14 cellular contexts compared by ENCODE assay signal in genomic region chr6:20455175-20456075, GRCh38. TPM values are rescaled to one million over a fixed set of nuclear protein-coding genes. Genes with fewer than 3 reads are reported as not detected.
A peak's percentile ranks its signal among the peaks of the same experiment; 100 is the strongest.
DNase-seq lines count a peak whose midpoint lies in the region; ATAC-seq, FAIRE-seq and TF ChIP-seq lines count a peak whose summit lies in the region.
"Had no signal": no experiment of that assay in that cellular context is flagged by ENCODE, and none has a peak within 500 bp of the region (broad histone marks: within the 10 kb centered on the region; RNA-seq: fewer than 3 reads in every experiment).

No MANE protein-coding gene starts in this region.

- H3K27me3 ChIP-seq in endothelial cell of umbilical vein (ENCODE audit: control insufficient read depth in 2 of 2, insufficient read depth in 2 of 2, low read length in 2 of 2) (no peaks in the 10 kb centered on the region), neutrophil (no peaks in the 10 kb centered on the region), A673 (replicated peaks; ENCODE audit: insufficient read depth, low read depth, low read length, poor library complexity) (no peaks in the 10 kb centered on the region)

- intact Hi-C loops in endothelial cell of umbilical vein (cut with micrococcal nuclease), result no loop called here
- intact Hi-C loops in A673 (cut with micrococcal nuclease; ENCODE audit: unreplicated experiment), result no loop called here

- H3K79me2 ChIP-seq in endothelial cell of umbilical vein (ENCODE audit: control insufficient read depth, insufficient read depth, low read length), result peaks cover 78% of the 10 kb centered on the region

- no peak for ATAC-seq in GM18517 (IDR thresholded peaks at IDR 0.05; ENCODE audit: unreplicated experiment)
- ATAC-seq: activated CD4-positive, CD25-positive, alpha-beta regulatory T cell treated with anti-CD3 and anti-CD28 coated beads, Interleukin-2, amount 50 U/mL, for 24 hours had no signal

- no peak overlapping the region for H3K9ac ChIP-seq in endothelial cell of umbilical vein (replicated peaks; ENCODE audit: extremely low read depth, insufficient read depth, low read length)

- H4K20me1 ChIP-seq in endothelial cell of umbilical vein (replicated peaks; ENCODE audit: control insufficient read depth, extremely low read depth, insufficient read depth, low read length), result peaks cover 2% of the 10 kb centered on the region

- H3K4me3 ChIP-seq in endothelial cell of umbilical vein (replicated peaks in 1 of 3; ENCODE audit: insufficient read depth in 1 of 3, low read depth in 1 of 3, low read length in 3 of 3), result no peak overlapping the region
- H3K4me3 ChIP-seq in neutrophil (ENCODE audit: low read depth in 1 of 2, low read length in 1 of 2), result no peak overlapping the region
- no peak overlapping the region for H3K4me3 ChIP-seq in A673 (ENCODE audit: low read depth, low read length, poor library complexity, severe bottlenecking)

- CTCF ChIA-PET in endothelial cell of umbilical vein (lab: Charles Lee) (interaction anchor here (1.5 to 2.6 kb wide), 2 partner anchors 51 to 55 kb away, joined by 3 to 8 read pairs; no protein-coding TSS in a partner anchor), A673 (lab: Charles Lee) (no interaction called here)

- TF ChIP-seq POLR2A in endothelial cell of umbilical vein (IDR thresholded peaks at IDR 0.05; ENCODE audit: low read depth, low read length), result no peak

- no peak overlapping the region for H2AFZ ChIP-seq in endothelial cell of umbilical vein (ENCODE audit: low read depth, low read length)

- H3K9me1 ChIP-seq in endothelial cell of umbilical vein (replicated peaks; ENCODE audit: control insufficient read depth, extremely low read depth, insufficient read depth, low read length), result no peaks in the 10 kb centered on the region

- POLR2A ChIA-PET in endothelial cell of umbilical vein (lab: Charles Lee), result no interaction called here
- POLR2A ChIA-PET in A673 (lab: Charles Lee; ENCODE audit: low non-redundant PET), result no interaction called here

- no peak for TF ChIP-seq CTCF in endothelial cell of umbilical vein (IDR thresholded peaks at IDR 0.05; ENCODE audit: extremely low read depth in 1 of 2, insufficient read depth in 1 of 2, low read depth in 1 of 2, low read length in 2 of 2)
- no peak for TF ChIP-seq CTCF in neutrophil (IDR thresholded peaks at IDR 0.05)
- no peak for TF ChIP-seq CTCF in A673 (conservative IDR thresholded peaks at IDR 0.05; ENCODE audit: low read depth, low read length)
- no peak for TF ChIP-seq CTCF in GM20000 (IDR thresholded peaks at IDR 0.05; ENCODE audit: extremely low read depth, missing control alignments)

- DNase-seq in GM03348 (ENCODE audit: low spot score) (peak; percentile 15), M059J (ENCODE audit: low read depth) (peak; percentile 92), endothelial cell of umbilical vein (ENCODE audit: low read depth, low spot score) (peak; percentile 79), NCI-H1092 (lab: John Stamatoyannopoulos, UW) (no peak), A673 (ENCODE audit: low spot score) (no peak), GM20000 (ENCODE audit: low spot score) (no peak)
- DNase-seq: cerebellar nuclear complex, mesendoderm, NCI-H1694, SIG-M5, substantia nigra had no signal

- dilution Hi-C loops in endothelial cell of umbilical vein (cut with MboI; ENCODE audit: extremely low pct_ligation_motif_present, low sequenced_read_pairs), result no loop called here

- H3K4me1 ChIP-seq in endothelial cell of umbilical vein (ENCODE audit: control insufficient read depth, extremely low read depth, insufficient read depth, low read length) (peaks cover 3% of the 10 kb centered on the region), neutrophil (ENCODE audit: control insufficient read depth in 1 of 2, insufficient read depth in 1 of 2, low read depth in 1 of 2, low read length in 1 of 2) (peaks cover 9 to 12% of the 10 kb centered on the region in 2 experiments), A673 (ENCODE audit: insufficient read depth, low read length, poor library complexity, severe bottlenecking) (no peaks in the 10 kb centered on the region)

- H3K4me2 ChIP-seq in endothelial cell of umbilical vein (ENCODE audit: insufficient read depth, low read length), result no peak overlapping the region

- FAIRE-seq in endothelial cell of umbilical vein (lab: Jason Lieb, UNC), result peak; percentile 12

- H3K27ac ChIP-seq in endothelial cell of umbilical vein (ENCODE audit: insufficient read depth, low read depth, low read length) (no peak overlapping the region), neutrophil (peak overlapping the region; percentile 37), A673 (ENCODE audit: low read depth, low read length, poor library complexity, severe bottlenecking) (no peak overlapping the region)

- H3K9me3 ChIP-seq in endothelial cell of umbilical vein (replicated peaks; ENCODE audit: control insufficient read depth, insufficient read depth, low read length) (no peaks in the 10 kb centered on the region), neutrophil (no peaks in the 10 kb centered on the region), A673 (ENCODE audit: low read depth, low read length, poor library complexity, severe bottlenecking) (peaks cover 6% of the 10 kb centered on the region)

- peaks cover 0 to 3% of the 10 kb centered on the region in 2 experiments for H3K36me3 ChIP-seq in endothelial cell of umbilical vein (ENCODE audit: control insufficient read depth in 2 of 2, extremely low read depth in 1 of 2, insufficient read depth in 2 of 2, low read length in 2 of 2)
- no peaks in the 10 kb centered on the region for H3K36me3 ChIP-seq in neutrophil
- H3K36me3 ChIP-seq in A673 (ENCODE audit: insufficient read depth, low read length, poor library complexity, severe bottlenecking), result no peaks in the 10 kb centered on the region

- BruUV-seq in endothelial cell of umbilical vein (replicated peaks; lab: Mats Ljungman, UMichigan), result no TSS peak
- BruUV-seq in A673 (replicated peaks; lab: Mats Ljungman, UMichigan), result no TSS peak

TF ChIP-seq in endothelial cell of umbilical vein, 7 proteins besides CTCF, POLR2A, EP300 and RAD21:
- no peak for TF ChIP-seq MYC (IDR thresholded peaks at IDR 0.05; ENCODE audit: low read depth, low read length)
- no peak for TF ChIP-seq EZH2 (IDR thresholded peaks at IDR 0.05; ENCODE audit: borderline replicate concordance, low read depth, low read length, severe bottlenecking)
- TF ChIP-seq POLR2AphosphoS5 (IDR thresholded peaks at IDR 0.05; ENCODE audit: insufficient read depth, low read depth, low read length), result no peak
- no peak for TF ChIP-seq GATA2 (IDR thresholded peaks at IDR 0.05; ENCODE audit: insufficient read depth, insufficient read length, low read depth, low read length)

RNA-seq across cellular contexts. Expression of gene E2F3, which starts 53.7 kb away (rescaled TPM):
- 13.0 and 15.8 TPM in 2 replicates for total RNA-seq in M059J (2014; rRNA removed; shearing (Covaris generic))
- total RNA-seq in endothelial cell of umbilical vein (21.2 and 22.0 TPM in 2 replicates), A673 (2021) (41.3 and 42.4 TPM in 2 replicates)
- polyA plus RNA-seq in endothelial cell of umbilical vein, result 6.1 and 8.6 TPM in 2 replicates
- 8.7 and 9.7 TPM in 2 replicates for polyA plus RNA-seq in endothelial cell of umbilical vein (2011; cell fraction: cytosol; rRNA removed)
- polyA plus RNA-seq in endothelial cell of umbilical vein (2011; cell fraction: nucleus; rRNA removed), result 28.7 and 34.2 TPM in 2 replicates
- polyA plus RNA-seq in endothelial cell of umbilical vein (2012), result 8.8 and 12.0 TPM in 2 replicates
- polyA minus RNA-seq in endothelial cell of umbilical vein, result 11.3 and 14.1 TPM in 2 replicates
- 11.5 TPM for polyA minus RNA-seq in endothelial cell of umbilical vein (2011; cell fraction: cytosol; rRNA and poly(A)+ RNA removed)
- 10.8 and 16.3 TPM in 2 replicates for polyA minus RNA-seq in endothelial cell of umbilical vein (2011; cell fraction: nucleus; rRNA and poly(A)+ RNA removed)

Comparison
In these comparisons a context has a peak if more than half of its experiments do, and no peak if none do; other contexts are left out.
1. DNase-seq: peak in GM03348 (single experiment), M059J (single experiment) and endothelial cell of umbilical vein (single experiment); none in NCI-H1092 (single experiment), A673 (single experiment) and GM20000 (single experiment).